ENCODE assay signal across 14 cellular contexts in the genomic region with DNA sequence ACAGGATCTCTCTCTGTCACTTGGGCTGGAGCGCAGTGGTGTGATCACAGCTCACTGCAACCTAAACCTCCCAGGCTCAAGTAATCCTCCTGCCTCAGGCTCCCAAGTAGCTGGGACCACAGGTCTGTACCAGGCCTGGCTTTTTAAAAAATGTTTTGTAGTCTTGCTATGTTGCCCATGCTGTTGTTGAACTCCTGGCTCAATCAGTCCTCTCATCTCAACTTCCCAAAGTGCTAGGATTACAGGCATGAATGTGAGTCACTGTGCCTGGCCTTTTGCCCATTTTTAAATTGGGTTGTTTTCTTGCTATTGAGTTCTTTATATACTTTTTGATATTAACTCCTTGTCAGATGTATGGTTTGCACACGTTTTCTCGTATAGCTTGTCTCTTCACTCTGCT. TPM values are rescaled to one million over a fixed set of nuclear protein-coding genes. Genes with fewer than 3 reads are reported as not detected.
DNase-seq lines count a peak whose midpoint lies in the region; ATAC-seq, FAIRE-seq and TF ChIP-seq lines count a peak whose summit lies in the region.
"Had no signal": no experiment of that assay in that cellular context is flagged by ENCODE, and none has a peak within 500 bp of the region (broad histone marks: within the 10 kb centered on the region; RNA-seq: fewer than 3 reads in every experiment).

No MANE protein-coding gene starts in this region.

- peaks cover 13% of the 10 kb centered on the region for H3K4me1 ChIP-seq in A673 (ENCODE audit: insufficient read depth, low read length, poor library complexity, severe bottlenecking)
- H3K4me1 ChIP-seq in right lobe of liver: peaks cover 0 to 34% (median 13%) of the 10 kb centered on the region in 4 donors

- H3K9me3 ChIP-seq in A673 (ENCODE audit: low read depth, low read length, poor library complexity, severe bottlenecking): peaks cover under 1% of the 10 kb centered on the region
- H3K9me3 ChIP-seq in right lobe of liver: no peaks in the 10 kb centered on the region
- H3K9me3 ChIP-seq: SJSA1 had no signal

- no peak overlapping the region for H3K27ac ChIP-seq in A673 (ENCODE audit: low read depth, low read length, poor library complexity, severe bottlenecking)
- peak overlapping the region; percentile 4 to 58 (median 33) for H3K27ac ChIP-seq in right lobe of liver
- H3K27ac ChIP-seq: cardiac muscle cell, SJSA1 had no signal

- H3K4me3 ChIP-seq in A673 (ENCODE audit: low read depth, low read length, poor library complexity, severe bottlenecking): no peak overlapping the region
- H3K4me3 ChIP-seq in right lobe of liver: no peak overlapping the region
- H3K4me3 ChIP-seq: cardiac muscle cell, SJSA1 had no signal

- H3K36me3 ChIP-seq in A673 (ENCODE audit: insufficient read depth, low read length, poor library complexity, severe bottlenecking) (no peaks in the 10 kb centered on the region), right lobe of liver (no peaks in the 10 kb centered on the region)
- H3K36me3 ChIP-seq: cardiac muscle cell, SJSA1 had no signal

- intact Hi-C loops in A673 (cut with micrococcal nuclease; ENCODE audit: unreplicated experiment): no loop called here
- intact Hi-C loops in right lobe of liver (cut with DNase I): no loop called here

- no peak for FAIRE-seq in GM12892 (lab: Jason Lieb, UNC)
- FAIRE-seq: kidney had no signal

- TF ChIP-seq CTCF in A673 (conservative IDR thresholded peaks at IDR 0.05; ENCODE audit: low read depth, low read length) (no peak), right lobe of liver (IDR thresholded peaks at IDR 0.05) (no peak)

- no peak for TF ChIP-seq POLR2A in right lobe of liver (IDR thresholded peaks at IDR 0.05)
- no peak for TF ChIP-seq POLR2A in GM12892 (IDR thresholded peaks at IDR 0.05; ENCODE audit: low read depth, low read length)

- POLR2A ChIA-PET in A673 (lab: Charles Lee; ENCODE audit: low non-redundant PET): no interaction called here

- H3K27me3 ChIP-seq in A673 (replicated peaks; ENCODE audit: insufficient read depth, low read depth, low read length, poor library complexity): no peaks in the 10 kb centered on the region
- no peaks in the 10 kb centered on the region for H3K27me3 ChIP-seq in right lobe of liver
- H3K27me3 ChIP-seq: cardiac muscle cell, SJSA1 had no signal

- 69% methylated on average over 3 of the region's 3 CpGs for WGBS in right lobe of liver (ENCODE audit: insufficient coverage, low coverage, low lambda C conversion rate, missing lambda C conversion rate)

- CTCF ChIA-PET in A673 (lab: Charles Lee): no interaction called here

- peak; percentile 59 for DNase-seq in A673 (ENCODE audit: low spot score)
- DNase-seq in M059J (ENCODE audit: low read depth): peak; percentile 63
- peak; percentile 65 for DNase-seq in dedifferentiated amniotic fluid mesenchymal stem cell (ENCODE audit: extremely low spot score)
- DNase-seq in right lobe of liver: no peak
- DNase-seq in GDM1 (lab: John Stamatoyannopoulos, UW): no peak
- no peak for DNase-seq in GM12892 (ENCODE audit: insufficient read length)
- DNase-seq in SW480 (ENCODE audit: low spot score): no peak
- DNase-seq: activated CD4-positive, CD25-positive, alpha-beta regulatory T cell treated with anti-CD3 and anti-CD28 coated beads, Interleukin-2, amount 50 U/mL, for 72 hours; activated T-cell treated with anti-CD3 and anti-CD28 coated beads, Interleukin-2, amount 50 U/mL, for 48 hours; kidney; NCI-H1694 treated with DMSO at 0.1 percent for 48 hours had no signal

- no TSS peak for BruUV-seq in A673 (replicated peaks; lab: Mats Ljungman, UMichigan)

- ATAC-seq in right lobe of liver (peak in 3 of 4 donors; percentile 36 to 66 (median 39)), GM19023 (IDR thresholded peaks at IDR 0.05; ENCODE audit: unreplicated experiment) (no peak)

RNA-seq across cellular contexts. Expression of gene PITPNB, which starts 33.0 kb away (rescaled TPM):
- 130 and 135 TPM in 2 replicates for total RNA-seq in A673 (2021)
- total RNA-seq in M059J (2014; rRNA removed; shearing (Covaris generic)): 11.8 and 18.9 TPM in 2 replicates
- 10 to 100 TPM; 28.7 to 60.6 (median 37.6) TPM for total RNA-seq in right lobe of liver
- polyA plus RNA-seq in GM12892 (2012; ENCODE audit: missing spikeins): 52.9 TPM

Comparison
In these comparisons a context has a peak if more than half of its experiments do, and no peak if none do; other contexts are left out.
1. DNase-seq: peak in A673 (single experiment), M059J (single experiment) and dedifferentiated amniotic fluid mesenchymal stem cell (single experiment); none in right lobe of liver (0 of 3), GDM1 (single experiment), GM12892 (single experiment) and SW480 (single experiment).